Comparison of ENCODE assay signal across 8 cellular contexts in the genomic region with DNA sequence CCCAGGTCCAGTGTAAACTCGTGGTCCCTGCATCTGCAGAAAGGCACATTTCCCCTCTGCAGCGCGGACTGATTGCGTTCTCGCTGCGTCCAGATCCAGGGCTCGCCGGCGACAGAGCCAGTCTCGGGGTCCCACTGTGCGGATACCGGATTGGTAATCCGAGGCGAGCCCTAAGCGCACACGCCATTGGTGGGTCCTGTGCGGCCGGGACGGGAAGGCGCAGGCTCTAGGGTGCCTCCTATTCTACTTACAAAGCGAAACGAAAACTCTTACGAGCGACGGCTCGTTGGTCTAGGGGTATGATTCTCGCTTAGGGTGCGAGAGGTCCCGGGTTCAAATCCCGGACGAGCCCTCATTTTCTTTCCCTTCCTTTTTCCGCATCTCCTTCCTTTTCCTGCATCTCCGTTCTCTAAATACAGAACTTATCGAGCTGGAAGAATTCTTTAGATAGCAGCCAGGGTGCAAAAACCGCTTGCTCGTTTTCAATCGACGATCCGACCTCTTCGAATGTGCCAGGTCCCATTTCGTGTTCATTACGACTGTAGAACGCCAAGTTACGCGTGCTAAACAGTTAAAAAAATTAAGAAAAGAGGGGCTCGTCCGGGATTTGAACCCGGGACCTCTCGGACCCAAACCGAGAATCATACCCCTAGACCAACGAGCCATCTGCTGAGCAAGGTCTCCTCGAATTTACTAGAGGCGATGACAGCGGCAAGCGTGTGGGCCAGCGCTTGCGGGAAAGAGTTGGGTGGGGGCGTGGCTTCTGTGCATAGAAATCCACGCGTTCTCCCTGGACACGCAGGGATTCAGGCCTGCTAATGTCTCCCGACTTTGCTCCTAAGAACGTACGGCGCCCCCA. TPM values are rescaled to one million over a fixed set of nuclear protein-coding genes. Genes with fewer than 3 reads are reported as not detected.
DNase-seq lines count a peak whose midpoint lies in the region; ATAC-seq and TF ChIP-seq lines count a peak whose summit lies in the region.

No MANE protein-coding gene starts in this region.

- peak overlapping the region; percentile 97 for H3K4me3 ChIP-seq in HUES6 (ENCODE audit: low read depth, low read length)
- peak overlapping the region; percentile 94 for H3K4me3 ChIP-seq in OCI-LY3 (ENCODE audit: low read length)
- peak overlapping the region; percentile 79 for H3K4me3 ChIP-seq in mononuclear cell (ENCODE audit: low read length)

- peaks cover 11% of the 10 kb centered on the region for H3K4me1 ChIP-seq in HUES6 (ENCODE audit: control insufficient read depth, insufficient read depth, low read length)
- peaks cover 16% of the 10 kb centered on the region for H3K4me1 ChIP-seq in OCI-LY3 (ENCODE audit: low read length)
- H3K4me1 ChIP-seq in mononuclear cell (ENCODE audit: insufficient read depth, low read length) = peaks cover 39% of the 10 kb centered on the region

- H3K9ac ChIP-seq in HUES6 (ENCODE audit: low read length) (peak overlapping the region; percentile 66), OCI-LY3 (ENCODE audit: low read length) (peak overlapping the region; percentile 89)

- H3K27ac ChIP-seq in HUES6 (ENCODE audit: low read depth, low read length) = peak overlapping the region; percentile 28; the same call in 1 of the 2 replicates
- H3K27ac ChIP-seq in OCI-LY3 (ENCODE audit: low read length) = peak overlapping the region; percentile 84
- H3K27ac ChIP-seq in epithelial cell of prostate = peak overlapping the region; percentile 13

- no peaks in the 10 kb centered on the region for H3K9me3 ChIP-seq in HUES6 (ENCODE audit: control insufficient read depth, insufficient read depth, low read depth, low read length)
- H3K9me3 ChIP-seq in OCI-LY3 (ENCODE audit: insufficient read depth, low read length) = no peaks in the 10 kb centered on the region
- no peaks in the 10 kb centered on the region for H3K9me3 ChIP-seq in mononuclear cell (ENCODE audit: low read depth, low read length)

- DNase-seq in DMS 273 (lab: John Stamatoyannopoulos, UW; ENCODE audit: unreplicated experiment) = peak; percentile 94
- peak; percentile 91 for DNase-seq in activated T-cell treated with anti-CD3 and anti-CD28 coated beads for 24 hours (ENCODE audit: low read depth)
- peak; percentile 34 for DNase-seq in epithelial cell of prostate (ENCODE audit: low read depth, low spot score)
- DNase-seq in stimulated activated CD8-positive, alpha-beta memory T cell treated with anti-CD3 and anti-CD28 coated beads, Interleukin-2, amount 100 ng/mL, for 1 hour (ENCODE audit: low read depth in 2 of 2) = peak; percentile 80 to 82

- no peak for TF ChIP-seq CTCF in OCI-LY3 (IDR thresholded peaks at IDR 0.05; ENCODE audit: low read depth, low read length)

- peak overlapping the region; percentile 91 for H2AFZ ChIP-seq in OCI-LY3 (ENCODE audit: low read depth, low read length)

- no peaks in the 10 kb centered on the region for H4K20me1 ChIP-seq in OCI-LY3 (ENCODE audit: insufficient read depth, low read length)

- H3K27me3 ChIP-seq in HUES6 (ENCODE audit: control insufficient read depth, insufficient read depth, low read length) (no peaks in the 10 kb centered on the region; the same call in 1 of the 2 replicates), OCI-LY3 (ENCODE audit: low read depth, low read length) (peaks cover 22% of the 10 kb centered on the region; the same call in 1 of the 2 replicates), mononuclear cell (ENCODE audit: insufficient read depth, low read length) (no peaks in the 10 kb centered on the region)

- H3K36me3 ChIP-seq in HUES6 (ENCODE audit: control insufficient read depth, insufficient read depth, low read length) = no peaks in the 10 kb centered on the region
- H3K36me3 ChIP-seq in OCI-LY3 (replicated peaks; ENCODE audit: low read depth, low read length) = no peaks in the 10 kb centered on the region

- peak overlapping the region; percentile 88 for H3K4me2 ChIP-seq in OCI-LY3 (ENCODE audit: low read length)

- peak; percentile 62 for ATAC-seq in GM21447 (IDR thresholded peaks at IDR 0.05; ENCODE audit: unreplicated experiment)

- no peaks in the 10 kb centered on the region for H3K79me2 ChIP-seq in OCI-LY3 (ENCODE audit: low read length)

RNA-seq across cellular contexts. Expression of a gene that starts 29.2 kb away (rescaled TPM):
- 0.94 TPM for total RNA-seq in mononuclear cell

Comparison
In these comparisons a context has a peak if more than half of its experiments do, and no peak if none do; other contexts are left out.
1. Peak in every context shown above with its lines: DNase-seq, ATAC-seq, H3K4me3 ChIP-seq and H3K27ac ChIP-seq.
2. DNase-seq: peak in every context shown above with its lines; median percentile 94 in DMS 273; 91 in activated T-cell treated with anti-CD3 and anti-CD28 coated beads for 24 hours; 81 in stimulated activated CD8-positive, alpha-beta memory T cell treated with anti-CD3 and anti-CD28 coated beads, Interleukin-2, amount 100 ng/mL, for 1 hour; 34 in epithelial cell of prostate.
3. H3K27ac ChIP-seq: peak in every context shown above with its lines; median percentile 84 in OCI-LY3; 28 in HUES6; 13 in epithelial cell of prostate.